Comparison of ENCODE assay signal across 1 cellular context in genomic region chr17:59840908-59841666, GRCh38.
A peak's percentile ranks its signal among the peaks of the same experiment; 100 is the strongest.
TF ChIP-seq lines count a peak whose summit lies in the region.

No MANE protein-coding gene starts in this region.

TF ChIP-seq in K562, 482 proteins besides CTCF, POLR2A, EP300 and RAD21 (continued from another document and continues in another):
- 0 out of 2 replicates have a peak, but pooled peaks have one; percentile 59 for TF ChIP-seq THRB (CRISPR knock-in tag; conservative IDR thresholded peaks at IDR 0.05)
- TF ChIP-seq MAX (CRISPR knock-in tag; IDR thresholded peaks at IDR 0.05) = no peak
- peak; percentile 23; the same call in 1 of the 2 replicates for TF ChIP-seq SOX6 (IDR thresholded peaks at IDR 0.05)
- no peak for TF ChIP-seq ZNF318 (IDR thresholded peaks at IDR 0.05; ENCODE audit: borderline replicate concordance in 1 of 2, low read depth in 1 of 2)
- TF ChIP-seq ERF (CRISPR knock-in tag; IDR thresholded peaks at IDR 0.05) = 0 out of 2 replicates have a peak, but pooled peaks have one; percentile 22
- no peak for TF ChIP-seq ZNF316 (IDR thresholded peaks at IDR 0.05)
- no peak for TF ChIP-seq ZNF609 (CRISPR knock-in tag; IDR thresholded peaks at IDR 0.05; ENCODE audit: borderline replicate concordance)
- peak; percentile 90 for TF ChIP-seq POLR2B (IDR thresholded peaks at IDR 0.05; ENCODE audit: low read depth, partially characterized antibody)
- TF ChIP-seq ZFP30 (CRISPR knock-in tag; IDR thresholded peaks at IDR 0.05; ENCODE audit: borderline replicate concordance) = no peak
- TF ChIP-seq ILF3 (IDR thresholded peaks at IDR 0.05; ENCODE audit: borderline replicate concordance) = no peak
- no peak for TF ChIP-seq EGR1 (conservative IDR thresholded peaks at IDR 0.05)
- no peak for TF ChIP-seq CREB5 (CRISPR knock-in tag; IDR thresholded peaks at IDR 0.05)
- no peak for TF ChIP-seq HDAC6 (IDR thresholded peaks at IDR 0.05; ENCODE audit: low read depth, low read length)
- no peak for TF ChIP-seq CTCFL (IDR thresholded peaks at IDR 0.05; ENCODE audit: borderline replicate concordance, insufficient read depth, low read depth, low read length, poor library complexity, severe bottlenecking)
- TF ChIP-seq LARP7 (IDR thresholded peaks at IDR 0.05) = peak; percentile 89; the same call in 1 of the 2 replicates
- 0 out of 2 replicates have a peak, but pooled peaks have one; percentile 15 for TF ChIP-seq ZBTB9 (CRISPR knock-in tag; IDR thresholded peaks at IDR 0.05)
- TF ChIP-seq CREBBP (IDR thresholded peaks at IDR 0.05; ENCODE audit: low read depth, low read length) = no peak
- TF ChIP-seq ZNF778 (CRISPR knock-in tag; IDR thresholded peaks at IDR 0.05) = no peak
- no peak for TF ChIP-seq NCOA2 (IDR thresholded peaks at IDR 0.05; ENCODE audit: partially characterized antibody in 2 of 2)
- no peak for TF ChIP-seq HNRNPK (IDR thresholded peaks at IDR 0.05; ENCODE audit: low read depth, low read length, poor library complexity, severe bottlenecking)
- no peak for TF ChIP-seq BRCA1 (IDR thresholded peaks at IDR 0.05)
- no peak for TF ChIP-seq BRCA1 (CRISPR knock-in tag; IDR thresholded peaks at IDR 0.05)
- no peak for TF ChIP-seq PHF20 (IDR thresholded peaks at IDR 0.05; ENCODE audit: partially characterized antibody)
- no peak for TF ChIP-seq ELF1 (tag; IDR thresholded peaks at IDR 0.05)
- TF ChIP-seq GTF2B (IDR thresholded peaks at IDR 0.05; ENCODE audit: extremely low read depth, insufficient read length) = no peak
- no peak for TF ChIP-seq EP400 (IDR thresholded peaks at IDR 0.05)
- peak in 1 of 2 experiments; percentile 25; a peak in 1 of 4 replicates for TF ChIP-seq BCLAF1 (IDR thresholded peaks at IDR 0.05; ENCODE audit: borderline replicate concordance in 1 of 2, control insufficient read depth in 1 of 2, low read depth in 2 of 2, low read length in 1 of 2)
